Comparison of ENCODE assay signal across 15 cellular contexts in genomic region chr12:1883513-1883912, GRCh38. TPM values are rescaled to one million over a fixed set of nuclear protein-coding genes. Genes with fewer than 3 reads are reported as not detected.
DNase-seq lines count a peak whose midpoint lies in the region; ATAC-seq and TF ChIP-seq lines count a peak whose summit lies in the region.
"Had no signal": no experiment of that assay in that cellular context is flagged by ENCODE, and none has a peak within 500 bp of the region (broad histone marks: within the 10 kb centered on the region; RNA-seq: fewer than 3 reads in every experiment).

No MANE protein-coding gene starts in this region.

- TF ChIP-seq CTCF in glutamatergic neuron (IDR thresholded peaks at IDR 0.05; ENCODE audit: partially characterized antibody, unreplicated experiment) (no peak), osteocyte (IDR thresholded peaks at IDR 0.05) (no peak), natural killer cell (IDR thresholded peaks at IDR 0.05) (no peak)

- H3K27ac Mint-ChIP-seq in glutamatergic neuron (ENCODE audit: unreplicated experiment), result no peak overlapping the region
- no peak overlapping the region for H3K27ac Mint-ChIP-seq in osteocyte (ENCODE audit: unreplicated experiment)
- H3K27ac Mint-ChIP-seq in natural killer cell, result no peak overlapping the region
- H3K27ac Mint-ChIP-seq: CD8-positive, alpha-beta T cell had no signal

- intact Hi-C loops in natural killer cell (cut with micrococcal nuclease), result no loop called here

- H3K36me3 ChIP-seq in H7 (replicated peaks; ENCODE audit: control insufficient read depth, insufficient read depth, low read length), result no peaks in the 10 kb centered on the region

- H3K4me3 Mint-ChIP-seq in glutamatergic neuron (ENCODE audit: unreplicated experiment) (peak overlapping the region; percentile 12), osteocyte (ENCODE audit: unreplicated experiment) (no peak overlapping the region), natural killer cell (no peak overlapping the region)
- H3K4me3 Mint-ChIP-seq: CD14-positive monocyte; CD8-positive, alpha-beta T cell had no signal

- H3K4me1 Mint-ChIP-seq in glutamatergic neuron (ENCODE audit: low read depth, unreplicated experiment) (no peaks in the 10 kb centered on the region), osteocyte (ENCODE audit: unreplicated experiment) (no peaks in the 10 kb centered on the region), natural killer cell (no peaks in the 10 kb centered on the region)

- H3K4me3 ChIP-seq in H7 (ENCODE audit: insufficient read depth, low read depth, low read length), result no peak overlapping the region

- H3K9me3 Mint-ChIP-seq in glutamatergic neuron (ENCODE audit: unreplicated experiment) (peaks cover 4% of the 10 kb centered on the region), osteocyte (ENCODE audit: unreplicated experiment) (peaks cover 2% of the 10 kb centered on the region), natural killer cell (no peaks in the 10 kb centered on the region)

- ATAC-seq in natural killer cell (no peak), GM18867 (IDR thresholded peaks at IDR 0.05; ENCODE audit: unreplicated experiment) (no peak)
- ATAC-seq: CD8-positive, alpha-beta T cell; HCT116 had no signal

- H3K27me3 Mint-ChIP-seq in glutamatergic neuron (ENCODE audit: unreplicated experiment), result no peaks in the 10 kb centered on the region
- peaks cover 46% of the 10 kb centered on the region for H3K27me3 Mint-ChIP-seq in osteocyte (ENCODE audit: unreplicated experiment)
- H3K27me3 Mint-ChIP-seq in natural killer cell (ENCODE audit: low read depth in 2 of 2), result peaks cover 10 to 23% of the 10 kb centered on the region in 2 donors

- H3K27me3 ChIP-seq in H7 (ENCODE audit: control insufficient read depth, insufficient read depth, low read length), result no peaks in the 10 kb centered on the region

- DNase-seq in GM03348 (ENCODE audit: low spot score) (peak; percentile 5), H7 (peak; percentile 10), glutamatergic neuron (no peak), osteocyte (ENCODE audit: extremely low spot score, unreplicated experiment) (peak; percentile 63), A172 (ENCODE audit: low spot score) (no peak), natural killer cell (no peak)
- DNase-seq: CD8-positive, alpha-beta T cell; COR-L47; DMS153; DMS79 treated with DMSO at 0.1 percent for 48 hours; EL had no signal

- H3K36me3 Mint-ChIP-seq in glutamatergic neuron (ENCODE audit: unreplicated experiment), result peaks cover 12% of the 10 kb centered on the region
- no peaks in the 10 kb centered on the region for H3K36me3 Mint-ChIP-seq in osteocyte (ENCODE audit: unreplicated experiment)
- H3K36me3 Mint-ChIP-seq in natural killer cell, result no peaks in the 10 kb centered on the region
- H3K36me3 Mint-ChIP-seq: CD14-positive monocyte; CD8-positive, alpha-beta T cell had no signal

RNA-seq across cellular contexts. Expression of gene CACNA2D4, which starts 34.9 kb away (rescaled TPM):
- total RNA-seq in H7 (2014; rRNA removed; shearing (Covaris generic)), result 0.03 and 0.22 TPM in 2 replicates
- total RNA-seq in glutamatergic neuron (ENCODE audit: unreplicated experiment), result not detected
- not detected in 2 replicates for total RNA-seq in osteocyte
- not detected in 2 replicates for total RNA-seq in A172 (2014; rRNA removed; shearing (Covaris generic))
- total RNA-seq in natural killer cell, result 10 to 100 TPM; 26.5 to 49.6 (median 34.9) TPM
- total RNA-seq: H4 had no signal

Comparison
In these comparisons a context has a peak if more than half of its experiments do, and no peak if none do; other contexts are left out.
1. DNase-seq: peak in GM03348 (single experiment), H7 (single experiment) and osteocyte (single experiment); none in glutamatergic neuron (single experiment), A172 (single experiment) and natural killer cell (single experiment).
2. RNA of gene CACNA2D4, which starts 34.9 kb away (total RNA-seq): 26.5 to 49.6 TPM in natural killer cell; not detected in osteocyte, not detected in glutamatergic neuron (single experiment), 0.03 to 0.22 TPM in H7 and not detected in A172; every median in the first group is over 10 times any median in the second.